In genomic region chr1:205273551-205273982, GRCh38 we compare ENCODE assay signal across 8 cellular contexts. TPM values are rescaled to one million over a fixed set of nuclear protein-coding genes. Genes with fewer than 3 reads are reported as not detected.
A peak's percentile ranks its signal among the peaks of the same experiment; 100 is the strongest.
DNase-seq lines count a peak whose midpoint lies in the region; ATAC-seq and TF ChIP-seq lines count a peak whose summit lies in the region.

No MANE protein-coding gene starts in this region.

- DNase-seq in GM10266 (ENCODE audit: extremely low spot score), result peak; percentile 88
- DNase-seq in NCI-H2171 treated with DMSO at 0.1 percent for 48 hours (lab: John Stamatoyannopoulos, UW), result peak; percentile 84
- DNase-seq in WERI-Rb-1, result peak; percentile 96
- peak; percentile 82 to 91 for DNase-seq in breast epithelium (ENCODE audit: low spot score in 2 of 2)
- DNase-seq in iris pigment epithelial cell (ENCODE audit: low read depth), result peak; percentile 68
- peak; percentile 86 for DNase-seq in stimulated activated CD4-positive, alpha-beta T cell treated with anti-CD3 and anti-CD28 coated beads, Interleukin-15, amount 100 ng/mL, for 24 hours
- no peak for DNase-seq in cortex of kidney (lab: John Stamatoyannopoulos, UW)

- peak; percentile 61 for ATAC-seq in HG03066 (IDR thresholded peaks at IDR 0.05; ENCODE audit: low read depth, unreplicated experiment)

- H3K9me3 ChIP-seq in WERI-Rb-1 (ENCODE audit: severe bottlenecking) (no peaks in the 10 kb centered on the region), breast epithelium (no peaks in the 10 kb centered on the region)

- H3K4me1 ChIP-seq in breast epithelium, result no peaks in the 10 kb centered on the region

- H3K36me3 ChIP-seq in WERI-Rb-1, result peaks cover 60% of the 10 kb centered on the region
- H3K36me3 ChIP-seq in breast epithelium, result no peaks in the 10 kb centered on the region

- H3K27me3 ChIP-seq in WERI-Rb-1 (ENCODE audit: insufficient read depth, low read depth, severe bottlenecking) (no peaks in the 10 kb centered on the region), breast epithelium (no peaks in the 10 kb centered on the region)

- intact Hi-C loops in breast epithelium (cut with DNase I; ENCODE audit: low total_unique reads), result loop anchor here (5.0 kb wide), 1 partner anchor 49 kb away; the partner anchor contains the start of gene NUAK2

- H3K4me3 ChIP-seq in WERI-Rb-1 (ENCODE audit: low read depth, low read length), result no peak overlapping the region
- no peak overlapping the region for H3K4me3 ChIP-seq in breast epithelium

- H3K27ac ChIP-seq in WERI-Rb-1 (peak overlapping the region; percentile 4), breast epithelium (no peak overlapping the region)

- no peak for TF ChIP-seq POLR2A in breast epithelium (IDR thresholded peaks at IDR 0.05)

- TF ChIP-seq CTCF in GM10266 (IDR thresholded peaks at IDR 0.05; ENCODE audit: control insufficient read depth, insufficient read depth, low read depth, missing control alignments) (peak; percentile 95), WERI-Rb-1 (IDR thresholded peaks at IDR 0.05; ENCODE audit: low read depth, low read length) (peak; percentile 100), breast epithelium (IDR thresholded peaks at IDR 0.05) (peak; percentile 91 to 98 (median 96))

RNA-seq across cellular contexts. Expression of gene TMCC2, which starts 45.8 kb away (rescaled TPM):
- total RNA-seq in breast epithelium, result 1 to 10 TPM; 1.1 to 2.2 (median 2.0) TPM

RNA-seq across cellular contexts. Expression of gene NUAK2, which starts 48.0 kb away (rescaled TPM):
- 1 to 10 TPM in 2 of 3 donors, under 1 TPM in 1; 0.98 to 2.2 (median 1.1) TPM for total RNA-seq in breast epithelium
